Comparison of ENCODE assay signal across 1 cellular context in genomic region chr5:133423618-133424282, GRCh38.
TF ChIP-seq lines count a peak whose summit lies in the region.

No MANE protein-coding gene starts in this region.

TF ChIP-seq in GM12878, 131 proteins besides CTCF, POLR2A, EP300 and RAD21 (continued from another document and continues in another):
- TF ChIP-seq HDAC6 (IDR thresholded peaks at IDR 0.05; ENCODE audit: unreplicated experiment), result no peak
- TF ChIP-seq IRF4 (IDR thresholded peaks at IDR 0.05; ENCODE audit: low read depth, low read length), result no peak
- no peak for TF ChIP-seq CHD1 (IDR thresholded peaks at IDR 0.05; ENCODE audit: low read depth, low read length)
- TF ChIP-seq LARP7 (IDR thresholded peaks at IDR 0.05), result peak; percentile 66; the same call in 1 of the 2 replicates
- no peak for TF ChIP-seq IRF5 (IDR thresholded peaks at IDR 0.05; ENCODE audit: borderline replicate concordance)
- TF ChIP-seq ZNF274 (IDR thresholded peaks at IDR 0.05; ENCODE audit: insufficient read depth, insufficient read length), result no peak
- no peak for TF ChIP-seq ZSCAN29 (IDR thresholded peaks at IDR 0.05)
- no peak for TF ChIP-seq NFXL1 (IDR thresholded peaks at IDR 0.05; ENCODE audit: borderline replicate concordance)
- no peak for TF ChIP-seq ATF3 (IDR thresholded peaks at IDR 0.05; ENCODE audit: borderline replicate concordance, extremely low read depth, low read depth, low read length)
- TF ChIP-seq REST (IDR thresholded peaks at IDR 0.05; ENCODE audit: low read depth, low read length), result no peak
- TF ChIP-seq MEF2A (IDR thresholded peaks at IDR 0.05; ENCODE audit: insufficient read depth, low read depth, low read length), result no peak
- TF ChIP-seq RB1 (IDR thresholded peaks at IDR 0.05; ENCODE audit: borderline replicate concordance), result no peak
- TF ChIP-seq ZBED1 (IDR thresholded peaks at IDR 0.05; ENCODE audit: borderline replicate concordance), result no peak
- peak; percentile 60; the same call in 1 of the 2 replicates for TF ChIP-seq YY1 (IDR thresholded peaks at IDR 0.05; ENCODE audit: low read depth, low read length)
- TF ChIP-seq ZBTB33 (IDR thresholded peaks at IDR 0.05), result no peak
- TF ChIP-seq CREB1 (IDR thresholded peaks at IDR 0.05; ENCODE audit: low read depth), result no peak
- no peak for TF ChIP-seq DPF2 (IDR thresholded peaks at IDR 0.05)
- TF ChIP-seq CEBPZ (IDR thresholded peaks at IDR 0.05; ENCODE audit: low read depth, low read length), result no peak
- no peak for TF ChIP-seq MLLT1 (IDR thresholded peaks at IDR 0.05)
- TF ChIP-seq NR2C2 (IDR thresholded peaks at IDR 0.05; ENCODE audit: borderline replicate concordance, control insufficient read depth, insufficient read length, low read depth), result no peak
- TF ChIP-seq MTA2 (IDR thresholded peaks at IDR 0.05; ENCODE audit: low read depth), result no peak
- no peak for TF ChIP-seq SRF (IDR thresholded peaks at IDR 0.05; ENCODE audit: low read depth in 2 of 2, low read length in 2 of 2)
- no peak for TF ChIP-seq CEBPB (IDR thresholded peaks at IDR 0.05; ENCODE audit: borderline replicate concordance in 1 of 2, low read depth in 2 of 2, low read length in 2 of 2)
- no peak for TF ChIP-seq SMARCA5 (IDR thresholded peaks at IDR 0.05)
- no peak for TF ChIP-seq STAT1 (conservative IDR thresholded peaks at IDR 0.05)
- TF ChIP-seq BRCA1 (IDR thresholded peaks at IDR 0.05; ENCODE audit: low read depth, low read length), result no peak
- peak; percentile 74 for TF ChIP-seq SMC3 (IDR thresholded peaks at IDR 0.05; ENCODE audit: borderline replicate concordance, low read length)
- TF ChIP-seq USF2 (IDR thresholded peaks at IDR 0.05; ENCODE audit: borderline replicate concordance, low read depth, low read length), result no peak; the same call in 1 of the 2 replicates
- no peak for TF ChIP-seq ATF2 (IDR thresholded peaks at IDR 0.05; ENCODE audit: low read length)
- TF ChIP-seq ETV6 (conservative IDR thresholded peaks at IDR 0.05 in 1 of 2, IDR thresholded peaks at IDR 0.05 in 1 of 2; ENCODE audit: borderline replicate concordance in 1 of 2, low read depth in 1 of 2), result no peak
- TF ChIP-seq USF1 (IDR thresholded peaks at IDR 0.05; ENCODE audit: borderline replicate concordance, extremely low read length, insufficient read depth, low read depth, low read length), result no peak
- no peak for TF ChIP-seq EGR1 (IDR thresholded peaks at IDR 0.05; ENCODE audit: borderline replicate concordance in 1 of 2, low read depth in 2 of 2, low read length in 2 of 2)
- no peak for TF ChIP-seq BCL11A (IDR thresholded peaks at IDR 0.05; ENCODE audit: low read depth, low read length)
- TF ChIP-seq CREM (IDR thresholded peaks at IDR 0.05; ENCODE audit: low read depth), result 0 out of 2 replicates have a peak, but pooled peaks have one; percentile 27
- TF ChIP-seq RAD51 (IDR thresholded peaks at IDR 0.05), result no peak; the same call in 1 of the 2 replicates
- no peak for TF ChIP-seq E2F4 (IDR thresholded peaks at IDR 0.05; ENCODE audit: low read depth, low read length)
- no peak for TF ChIP-seq FOXM1 (IDR thresholded peaks at IDR 0.05; ENCODE audit: low read depth, low read length)
- no peak for TF ChIP-seq MYC (IDR thresholded peaks at IDR 0.05; ENCODE audit: insufficient read depth, insufficient read length, insufficient replicate concordance, low read length, severe bottlenecking)
- no peak for TF ChIP-seq E2F8 (IDR thresholded peaks at IDR 0.05; ENCODE audit: low read depth, partially characterized antibody)
- TF ChIP-seq GATAD2B (conservative IDR thresholded peaks at IDR 0.05; ENCODE audit: low read depth), result 0 out of 2 replicates have a peak, but pooled peaks have one; percentile 33
- TF ChIP-seq BACH1 (IDR thresholded peaks at IDR 0.05; ENCODE audit: borderline replicate concordance), result 0 out of 2 replicates have a peak, but pooled peaks have one; percentile 39
- peak in 1 of 2 experiments; percentile 16; a peak in 1 of 4 replicates for TF ChIP-seq IKZF2 (IDR thresholded peaks at IDR 0.05)
- TF ChIP-seq IKZF1 (conservative IDR thresholded peaks at IDR 0.05), result peak; percentile 50
